Comparison of ENCODE assay signal across 22 cellular contexts in genomic region chr18:51330148-51330547, GRCh38.
A peak's percentile ranks its signal among the peaks of the same experiment; 100 is the strongest.
DNase-seq lines count a peak whose midpoint lies in the region; ATAC-seq and TF ChIP-seq lines count a peak whose summit lies in the region.
"Had no signal": no experiment of that assay in that cellular context is flagged by ENCODE, and none has a peak within 500 bp of the region (broad histone marks: within the 10 kb centered on the region; RNA-seq: fewer than 3 reads in every experiment).

No MANE protein-coding gene starts in this region.

- H3K9me3 ChIP-seq in RWPE2 (ENCODE audit: severe bottlenecking), result no peaks in the 10 kb centered on the region
- H3K9me3 ChIP-seq: breast epithelium, left ventricle myocardium inferior, suprapubic skin, vagina had no signal

- TF ChIP-seq CTCF in RWPE2 (IDR thresholded peaks at IDR 0.05; ENCODE audit: poor library complexity, severe bottlenecking) (no peak), cardiac fibroblast (IDR thresholded peaks at IDR 0.05; ENCODE audit: low read depth, low read length) (no peak)

- DNase-seq in NCI-H1048 (lab: John Stamatoyannopoulos, UW) (peak; percentile 18), RWPE2 (ENCODE audit: low spot score) (no peak), cardiac fibroblast (ENCODE audit: low read depth in 2 of 2) (peak; percentile 27 to 45), putamen (ENCODE audit: low spot score) (peak; percentile 52), cerebellar cortex (ENCODE audit: low spot score) (no peak), GDM1 (lab: John Stamatoyannopoulos, UW) (no peak)
- DNase-seq: activated B cell treated with CpG ODN at 0.5 μM for 24 hours; activated CD4-positive, alpha-beta memory T cell treated with anti-CD3 and anti-CD28 coated beads for 36 hours; activated gamma-delta T cell; activated naive CD8-positive, alpha-beta T cell treated with anti-CD3 and anti-CD28 coated beads, Interleukin-2, amount 50 U/mL, for 24 hours; activated T-cell treated with anti-CD3 and anti-CD28 coated beads for 4 hours; CD4-positive, alpha-beta memory T cell; HCEC 1CT; left ventricle myocardium inferior; MM.1S; NCI-H1694; NCI-H774 had no signal

- no peak overlapping the region for H3K4me3 ChIP-seq in RWPE2 (ENCODE audit: severe bottlenecking)
- H3K4me3 ChIP-seq in cardiac fibroblast (replicated peaks in 1 of 2; ENCODE audit: low read depth in 2 of 2, low read length in 2 of 2), result no peak overlapping the region
- H3K4me3 ChIP-seq: breast epithelium, left ventricle myocardium inferior, PC-9, suprapubic skin, vagina had no signal

- ATAC-seq in RWPE2 (ENCODE audit: low read depth) (peak; percentile 93), GM19397 (IDR thresholded peaks at IDR 0.05; ENCODE audit: unreplicated experiment) (no peak)
- ATAC-seq: activated naive CD8-positive, alpha-beta T cell treated with anti-CD3 and anti-CD28 coated beads, Interleukin-2, amount 50 U/mL, for 24 hours had no signal

- H3K36me3 ChIP-seq in RWPE2 (ENCODE audit: low read depth), result no peaks in the 10 kb centered on the region
- H3K36me3 ChIP-seq: breast epithelium, left ventricle myocardium inferior, suprapubic skin, vagina had no signal

- H3K27me3 ChIP-seq in RWPE2 (ENCODE audit: insufficient read depth, poor library complexity, severe bottlenecking), result no peaks in the 10 kb centered on the region
- H3K27me3 ChIP-seq: breast epithelium, vagina had no signal

- H3K27ac ChIP-seq in RWPE2 (ENCODE audit: poor library complexity, severe bottlenecking), result peak overlapping the region; percentile 67
- H3K27ac ChIP-seq: breast epithelium, left ventricle myocardium inferior, PC-9, suprapubic skin, vagina had no signal

- peaks cover 16% of the 10 kb centered on the region for H3K4me1 ChIP-seq in RWPE2 (ENCODE audit: insufficient read depth, poor library complexity, severe bottlenecking)
- H3K4me1 ChIP-seq: breast epithelium, left ventricle myocardium inferior, suprapubic skin, vagina had no signal

Comparison
In these comparisons a context has a peak if more than half of its experiments do, and no peak if none do; other contexts are left out.
1. DNase-seq: peak in NCI-H1048 (single experiment), cardiac fibroblast (2 of 2) and putamen (single experiment); none in RWPE2 (single experiment), cerebellar cortex (single experiment) and GDM1 (single experiment).